Comparison of ENCODE assay signal across 13 cellular contexts in the genomic region with DNA sequence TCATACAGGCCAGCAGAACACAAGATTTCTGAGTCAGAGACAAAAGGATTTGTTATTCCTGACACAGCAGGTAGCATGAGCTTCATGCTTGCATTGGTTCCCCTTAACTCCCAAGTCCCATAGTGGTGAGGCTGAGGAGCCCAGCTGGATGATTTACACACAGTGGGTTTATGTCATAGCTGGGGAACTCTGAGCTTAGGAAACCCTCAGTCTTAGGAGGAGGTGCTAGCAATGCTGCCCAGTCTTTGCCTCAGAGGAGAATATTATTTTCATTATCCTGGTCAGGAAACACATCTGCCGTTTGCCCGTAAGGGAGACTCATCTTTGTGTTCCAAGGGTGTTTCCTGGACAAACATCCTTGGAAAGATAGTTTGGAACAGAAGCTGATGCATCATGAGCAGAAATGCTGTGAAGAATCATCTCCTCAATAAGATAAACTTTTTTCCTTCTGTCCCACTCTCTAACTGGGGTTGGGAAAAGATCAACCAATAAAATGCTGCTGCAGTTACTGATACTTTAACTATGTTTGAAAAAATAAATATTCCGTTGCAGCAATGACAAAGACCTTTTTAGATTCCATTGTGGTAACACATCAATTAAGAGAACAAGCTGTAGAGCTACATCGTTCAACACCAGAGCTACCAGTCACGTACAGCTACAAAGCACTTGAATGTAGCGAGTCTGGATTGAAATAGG.
DNase-seq lines count a peak whose midpoint lies in the region; ATAC-seq, FAIRE-seq and TF ChIP-seq lines count a peak whose summit lies in the region.
"Had no signal": no experiment of that assay in that cellular context is flagged by ENCODE, and none has a peak within 500 bp of the region (broad histone marks: within the 10 kb centered on the region; RNA-seq: fewer than 3 reads in every experiment).

No MANE protein-coding gene starts in this region.

- H3K79me1 ChIP-seq in H1 (ENCODE audit: low read depth, low read length) = no peaks in the 10 kb centered on the region

- no TSS peak for BruUV-seq in PC-9 (replicated peaks; lab: Mats Ljungman, UMichigan)

- H3K18ac ChIP-seq in H1 (ENCODE audit: extremely low read depth, low read length) = no peak overlapping the region

- H2BK5ac ChIP-seq in H1 (ENCODE audit: low read depth, low read length) = no peak overlapping the region

- no peak overlapping the region for H2BK12ac ChIP-seq in H1 (ENCODE audit: low read depth, low read length)

- H3K23ac ChIP-seq in H1 (ENCODE audit: insufficient read length) = no peak overlapping the region

- H3K9me3 ChIP-seq in MG63 (no peaks in the 10 kb centered on the region), H1 (ENCODE audit: insufficient read depth in 2 of 2, low read depth in 1 of 2, low read length in 1 of 2) (no peaks in the 10 kb centered on the region), mucosa of descending colon (no peaks in the 10 kb centered on the region), PC-9 (ENCODE audit: insufficient read depth, low read depth) (no peaks in the 10 kb centered on the region)

- no peaks in the 10 kb centered on the region for H3K9me2 ChIP-seq in PC-9 (ENCODE audit: insufficient read depth)

- H3F3A ChIP-seq in PC-9 (ENCODE audit: insufficient read depth, low read depth) = no peaks in the 10 kb centered on the region

- no peak overlapping the region for H2AFZ ChIP-seq in H1 (ENCODE audit: low read length)
- H2AFZ ChIP-seq in PC-9 = no peak overlapping the region

- H2AK5ac ChIP-seq in H1 (ENCODE audit: low read depth, low read length) = no peak overlapping the region

- H4K8ac ChIP-seq in H1 (ENCODE audit: extremely low read depth, insufficient read depth, low read length) = no peak overlapping the region

- H3K4me2 ChIP-seq in H1 (ENCODE audit: insufficient read depth in 1 of 2, low read depth in 2 of 2, low read length in 2 of 2) (0 out of 4 replicates have a peak overlapping the region, but pooled peaks have one; percentile 12 to 37), PC-9 (no peak overlapping the region)

- H3K4me3 ChIP-seq in MG63 (no peak overlapping the region), H1 (ENCODE audit: extremely low read depth in 1 of 4, insufficient read depth in 2 of 4, low read depth in 3 of 4, low read length in 4 of 4) (no peak overlapping the region), mucosa of descending colon (no peak overlapping the region), PC-9 (no peak overlapping the region)

- CTCF ChIA-PET in H1 (lab: Charles Lee; ENCODE audit: partially characterized antibody) (interaction anchor here (0.6 to 1.4 kb wide), 5 partner anchors 18 to 779 kb away, joined by 3 to 6 read pairs (median 3); no protein-coding TSS in a partner anchor), PC-9 (lab: Charles Lee) (no interaction called here)

- H3K79me2 ChIP-seq in H1 (ENCODE audit: control insufficient read depth in 1 of 2, insufficient read depth in 2 of 2, low read length in 2 of 2) (no peaks in the 10 kb centered on the region), PC-9 (ENCODE audit: low read depth) (no peaks in the 10 kb centered on the region)

- H3K23me2 ChIP-seq in H1 (ENCODE audit: low read depth, low read length) = no peaks in the 10 kb centered on the region

- TF ChIP-seq POLR2A in H1 (IDR thresholded peaks at IDR 0.05; ENCODE audit: control extremely low read depth in 1 of 2, low read depth in 2 of 2, low read length in 2 of 2) = no peak

- H4K91ac ChIP-seq in H1 (replicated peaks; ENCODE audit: insufficient read length, low read length) = no peak overlapping the region

- no peak overlapping the region for H4K5ac ChIP-seq in H1 (ENCODE audit: insufficient read length, low read depth, low read length)

- no peak overlapping the region for H2BK20ac ChIP-seq in H1 (ENCODE audit: low read length)

- H3K56ac ChIP-seq in H1 (replicated peaks; ENCODE audit: insufficient read length, low read depth, low read length) = no peak overlapping the region

- POLR2A ChIA-PET in H1 (lab: Charles Lee; ENCODE audit: partially characterized antibody) (no interaction called here), PC-9 (lab: Charles Lee; ENCODE audit: unreplicated experiment) (interaction anchor here (0.6 kb wide), 2 partner anchors 259 to 888 kb away, joined by 3 to 4 read pairs; no protein-coding TSS in a partner anchor)

- H3K27ac ChIP-seq in H1 (ENCODE audit: low read depth, low read length) (no peak overlapping the region), PC-9 (no peak overlapping the region)

- intact Hi-C loops in mucosa of descending colon (cut with DNase I, micrococcal nuclease) = no loop called here
- intact Hi-C loops in PC-9 (cut with micrococcal nuclease; ENCODE audit: unreplicated experiment) = no loop called here

- peak; percentile 40 for ATAC-seq in mucosa of descending colon

- TF ChIP-seq EP300 in H1 (IDR thresholded peaks at IDR 0.05; ENCODE audit: borderline replicate concordance in 1 of 2, low read depth in 2 of 2, low read length in 2 of 2) = no peak

- TF ChIP-seq RAD21 in H1 (IDR thresholded peaks at IDR 0.05 in 1 of 2, conservative IDR thresholded peaks at IDR 0.05 in 1 of 2; ENCODE audit: low read depth in 2 of 2, low read length in 2 of 2) = no peak

- H2BK15ac ChIP-seq in H1 (ENCODE audit: low read length) = no peak overlapping the region

- 88% methylated on average over 6 of the region's 6 CpGs; no CpG with 5 or more reads in 1 of the 2 experiments for WGBS in H1 (ENCODE audit: extremely low coverage in 1 of 2, insufficient coverage in 1 of 2, insufficient read length in 1 of 2, insufficient replicate concordance in 2 of 2, low coverage in 1 of 2, low lambda C conversion rate in 2 of 2, missing lambda C conversion rate in 1 of 2), 2 experiments

- peak; percentile 80 for FAIRE-seq in H1 (lab: Jason Lieb, UNC)
- FAIRE-seq: GM18507 had no signal

- H3K36me3 ChIP-seq in MG63 (peaks cover 14% of the 10 kb centered on the region), H1 (ENCODE audit: control insufficient read depth in 2 of 4, insufficient read depth in 4 of 4, low read length in 3 of 4) (no peaks in the 10 kb centered on the region), mucosa of descending colon (ENCODE audit: low read depth) (no peaks in the 10 kb centered on the region), PC-9 (ENCODE audit: low read depth) (no peaks in the 10 kb centered on the region)

- H4K20me1 ChIP-seq in H1 (replicated peaks in 1 of 2; ENCODE audit: control insufficient read depth in 1 of 2, insufficient read depth in 2 of 2, low read length in 2 of 2) (no peaks in the 10 kb centered on the region), PC-9 (ENCODE audit: insufficient read depth) (no peaks in the 10 kb centered on the region)

- no peak overlapping the region for H3K4ac ChIP-seq in H1 (replicated peaks; ENCODE audit: insufficient read length, low read depth, low read length)

- H3K4me1 ChIP-seq in H1 (replicated peaks in 1 of 4; ENCODE audit: control insufficient read depth in 3 of 4, insufficient read depth in 4 of 4, low read length in 3 of 4) = peaks cover 0 to 10% (median 0%) of the 10 kb centered on the region in 4 experiments; a peak in 2 of 7 replicates
- H3K4me1 ChIP-seq in mucosa of descending colon (ENCODE audit: low read depth) = no peaks in the 10 kb centered on the region
- H3K4me1 ChIP-seq in PC-9 (replicated peaks; ENCODE audit: insufficient read depth) = no peaks in the 10 kb centered on the region

- H3K9ac ChIP-seq in H1 (replicated peaks in 1 of 4; ENCODE audit: extremely low read depth in 1 of 4, low read depth in 3 of 4, low read length in 3 of 4) = no peak overlapping the region; a peak in 1 of 7 replicates

- no peak overlapping the region for H3K14ac ChIP-seq in H1 (ENCODE audit: insufficient read length)

- DNase-seq in Daoy (ENCODE audit: low read depth) = peak; percentile 89
- peak; percentile 86 for DNase-seq in MG63
- DNase-seq in H1 (ENCODE audit: low read depth in 1 of 2, low spot score in 2 of 2) = peak in 1 of 2 experiments; percentile 19
- no peak for DNase-seq in mucosa of descending colon
- DNase-seq in SHP77 (lab: John Stamatoyannopoulos, UW) = no peak
- DNase-seq in NCI-H2171 (lab: John Stamatoyannopoulos, UW) = no peak
- DNase-seq in KG1 (lab: John Stamatoyannopoulos, UW) = no peak
- DNase-seq in PC-9 = no peak
- DNase-seq: DMS53, erythroblast, NCI-H510A treated with DMSO at 0.1 percent for 48 hours, retina had no signal

- TF ChIP-seq CTCF in H1 (IDR thresholded peaks at IDR 0.05; ENCODE audit: control extremely low read depth in 1 of 3, insufficient read depth in 1 of 3, low read depth in 1 of 3, low read length in 3 of 3) = no peak
- TF ChIP-seq CTCF in mucosa of descending colon (IDR thresholded peaks at IDR 0.05) = no peak
- TF ChIP-seq CTCF in PC-9 (conservative IDR thresholded peaks at IDR 0.05) = no peak

- H2BK120ac ChIP-seq in H1 (replicated peaks; ENCODE audit: low read depth, low read length) = no peak overlapping the region

- H3K27me3 ChIP-seq in MG63 (no peaks in the 10 kb centered on the region), H1 (replicated peaks in 1 of 4; ENCODE audit: control insufficient read depth in 3 of 4, extremely low read depth in 1 of 4, insufficient read depth in 3 of 4, low read length in 3 of 4) (no peaks in the 10 kb centered on the region; a peak in 1 of 7 replicates), PC-9 (ENCODE audit: insufficient read depth, low read depth) (no peaks in the 10 kb centered on the region)

TF ChIP-seq in H1, 55 proteins besides CTCF, POLR2A, EP300 and RAD21:
- 0 out of 2 replicates have a peak, but pooled peaks have one; percentile 8 for TF ChIP-seq SP1 (IDR thresholded peaks at IDR 0.05; ENCODE audit: low read depth, low read length)
- TF ChIP-seq JUND (IDR thresholded peaks at IDR 0.05; ENCODE audit: low read length) = 0 out of 2 replicates have a peak, but pooled peaks have one; percentile 9
- TF ChIP-seq NRF1 (IDR thresholded peaks at IDR 0.05; ENCODE audit: low read depth, low read length) = no peak

Comparison
In these comparisons a context has a peak if more than half of its experiments do, and no peak if none do; other contexts are left out.
1. DNase-seq: peak in Daoy (single experiment) and MG63 (single experiment); none in mucosa of descending colon (0 of 3), SHP77 (0 of 2), NCI-H2171 (single experiment), KG1 (single experiment) and PC-9 (0 of 2).